In genomic region chr6:106451419-106451818, GRCh38 we compare ENCODE assay signal across 27 cellular contexts.
DNase-seq lines count a peak whose midpoint lies in the region; ATAC-seq and TF ChIP-seq lines count a peak whose summit lies in the region.
"Had no signal": no experiment of that assay in that cellular context is flagged by ENCODE, and none has a peak within 500 bp of the region (broad histone marks: within the 10 kb centered on the region; RNA-seq: fewer than 3 reads in every experiment).

No MANE protein-coding gene starts in this region.

- H3K4me2 ChIP-seq in mammary epithelial cell (ENCODE audit: insufficient read depth, low read depth, low read length), result peak overlapping the region; percentile 39

- TF ChIP-seq CTCF in mammary epithelial cell (conservative IDR thresholded peaks at IDR 0.05 in 1 of 2, IDR thresholded peaks at IDR 0.05 in 1 of 2; ENCODE audit: extremely low read depth in 1 of 2, insufficient read depth in 1 of 2, low read depth in 1 of 2, low read length in 2 of 2), result no peak
- TF ChIP-seq CTCF in fibroblast of pulmonary artery (IDR thresholded peaks at IDR 0.05; ENCODE audit: low read length, missing control alignments), result no peak
- TF ChIP-seq CTCF in right lobe of liver (IDR thresholded peaks at IDR 0.05), result no peak
- no peak for TF ChIP-seq CTCF in gastrocnemius medialis (IDR thresholded peaks at IDR 0.05 in 4 of 5, conservative IDR thresholded peaks at IDR 0.05 in 1 of 5)

- intact Hi-C loops in mammary epithelial cell (cut with micrococcal nuclease) (loop anchor here (5.0 kb wide), 1 partner anchor 46 kb away; no protein-coding TSS in a partner anchor), right lobe of liver (cut with DNase I) (no loop called here), gastrocnemius medialis (cut with DNase I; ENCODE audit: low total_unique reads) (no loop called here)

- WGBS in mammary epithelial cell (ENCODE audit: low coverage, missing lambda C conversion rate), result 8% methylated on average over 7 of the region's 7 CpGs
- WGBS in right lobe of liver (ENCODE audit: insufficient coverage, low coverage, low lambda C conversion rate, missing lambda C conversion rate), result 72% methylated on average over 7 of the region's 7 CpGs

- TF ChIP-seq POLR2A in right lobe of liver (IDR thresholded peaks at IDR 0.05), result no peak
- no peak for TF ChIP-seq POLR2A in gastrocnemius medialis (IDR thresholded peaks at IDR 0.05)

- peaks cover 11% of the 10 kb centered on the region for H3K36me3 ChIP-seq in mammary epithelial cell (ENCODE audit: insufficient read depth, low read length)
- no peaks in the 10 kb centered on the region for H3K36me3 ChIP-seq in right lobe of liver
- H3K36me3 ChIP-seq in gastrocnemius medialis, result no peaks in the 10 kb centered on the region
- H3K36me3 ChIP-seq: lower lobe of right lung, right atrium auricular region, SJCRH30, spleen had no signal

- BruUV-seq in mammary epithelial cell (replicated peaks; lab: Mats Ljungman, UMichigan), result no TSS peak

- H3K4me1 ChIP-seq in mammary epithelial cell (ENCODE audit: insufficient read depth, low read length) (peaks cover 41% of the 10 kb centered on the region), right lobe of liver (peaks cover 0 to 6% (median 0%) of the 10 kb centered on the region in 4 donors), gastrocnemius medialis (no peaks in the 10 kb centered on the region)
- H3K4me1 ChIP-seq: parathyroid adenoma, right atrium auricular region, SJCRH30 had no signal

- ATAC-seq in right lobe of liver, result no peak
- no peak for ATAC-seq in gastrocnemius medialis
- ATAC-seq: T-cell had no signal

- H3K27me3 ChIP-seq in mammary epithelial cell (ENCODE audit: insufficient read depth, low read length), result no peaks in the 10 kb centered on the region
- H3K27me3 ChIP-seq in right lobe of liver, result no peaks in the 10 kb centered on the region
- H3K27me3 ChIP-seq in gastrocnemius medialis, result no peaks in the 10 kb centered on the region
- H3K27me3 ChIP-seq: right atrium auricular region, spleen had no signal

- CTCF ChIA-PET in mammary epithelial cell (lab: Charles Lee; ENCODE audit: low non-redundant PET), result no interaction called here

- H3K4me3 ChIP-seq in mammary epithelial cell (replicated peaks in 1 of 3; ENCODE audit: insufficient read depth in 1 of 3, low read depth in 2 of 3, low read length in 3 of 3) (no peak overlapping the region), fibroblast of pulmonary artery (replicated peaks; ENCODE audit: low read depth, low read length) (no peak overlapping the region), right lobe of liver (no peak overlapping the region), gastrocnemius medialis (no peak overlapping the region)
- H3K4me3 ChIP-seq: lower lobe of right lung, right atrium auricular region, SJCRH30, spleen had no signal

- in situ Hi-C loops in mammary epithelial cell (cut with MboI; ENCODE audit: low sequenced_read_pairs in 2 of 2), result no loop called here
- in situ Hi-C loops in gastrocnemius medialis (cut with MboI; ENCODE audit: low sequenced_read_pairs in 4 of 4), result loop anchor here in 1 of 4 donors (5.0 kb wide), 1 partner anchor 116 kb away; no protein-coding TSS in a partner anchor

- peak overlapping the region; percentile 23 for H3K27ac ChIP-seq in mammary epithelial cell (ENCODE audit: insufficient read depth, low read depth, low read length)
- no peak overlapping the region for H3K27ac ChIP-seq in right lobe of liver
- H3K27ac ChIP-seq in gastrocnemius medialis, result no peak overlapping the region
- H3K27ac ChIP-seq: lower lobe of right lung, parathyroid adenoma, right atrium auricular region, SJCRH30 had no signal

- H3K9ac ChIP-seq in mammary epithelial cell (ENCODE audit: insufficient read depth, low read length), result no peak overlapping the region
- H3K9ac ChIP-seq: parathyroid adenoma had no signal

- peaks cover 40% of the 10 kb centered on the region for H3K79me2 ChIP-seq in mammary epithelial cell (ENCODE audit: insufficient read depth, low read length)
- H3K79me2 ChIP-seq: parathyroid adenoma had no signal

- no peaks in the 10 kb centered on the region for H3K9me3 ChIP-seq in mammary epithelial cell (replicated peaks; ENCODE audit: insufficient read depth, low read length)
- no peaks in the 10 kb centered on the region for H3K9me3 ChIP-seq in right lobe of liver
- H3K9me3 ChIP-seq in gastrocnemius medialis, result no peaks in the 10 kb centered on the region
- H3K9me3 ChIP-seq: lower lobe of right lung, right atrium auricular region, SJCRH30, spleen had no signal

- no peak overlapping the region for H2AFZ ChIP-seq in mammary epithelial cell (ENCODE audit: low read depth, low read length)
- H2AFZ ChIP-seq: parathyroid adenoma had no signal

- dilution Hi-C loops in mammary epithelial cell (cut with HindIII; ENCODE audit: low sequenced_read_pairs), result no loop called here

- DNase-seq in NCI-H226, result peak; percentile 52
- peak; percentile 65 for DNase-seq in mammary epithelial cell
- peak; percentile 34 for DNase-seq in fibroblast of pulmonary artery (ENCODE audit: low read depth)
- peak; percentile 36 for DNase-seq in stromal cell of bone marrow (ENCODE audit: low read depth)
- no peak for DNase-seq in activated CD4-positive, alpha-beta T cell treated with anti-CD3 and anti-CD28 coated beads, Interleukin-2, amount 50 U/mL, for 48 hours
- DNase-seq in right lobe of liver, result no peak
- no peak for DNase-seq in gastrocnemius medialis
- DNase-seq: activated CD4-positive, alpha-beta T cell treated with anti-CD3 and anti-CD28 coated beads, Interleukin-2, amount 50 U/mL, for 4 hours; activated CD4-positive, CD25-positive, alpha-beta regulatory T cell; activated naive CD4-positive, alpha-beta T cell treated with anti-CD3 and anti-CD28 coated beads, Interleukin-2, amount 50 U/mL, for 16 hours; anterior cingulate cortex; C1 segment of cervical spinal cord; Calu3; effector memory CD4-positive, alpha-beta T cell; HFFc6; kidney; lower lobe of right lung; MV-4-11; NCI-H1436 treated with DMSO at 0.1 percent for 48 hours; NCI-H2107; NCI-H446; SJCRH30; spleen; T-cell; trophoblast cell had no signal

- H4K20me1 ChIP-seq in mammary epithelial cell (ENCODE audit: insufficient read depth, low read length), result no peaks in the 10 kb centered on the region

Comparison
In these comparisons a context has a peak if more than half of its experiments do, and no peak if none do; other contexts are left out.
1. DNase-seq: peak in NCI-H226 (single experiment), mammary epithelial cell (single experiment), fibroblast of pulmonary artery (single experiment) and stromal cell of bone marrow (single experiment); none in activated CD4-positive, alpha-beta T cell treated with anti-CD3 and anti-CD28 coated beads, Interleukin-2, amount 50 U/mL, for 48 hours (0 of 2), right lobe of liver (0 of 3) and gastrocnemius medialis (0 of 2).